In the genomic region with DNA sequence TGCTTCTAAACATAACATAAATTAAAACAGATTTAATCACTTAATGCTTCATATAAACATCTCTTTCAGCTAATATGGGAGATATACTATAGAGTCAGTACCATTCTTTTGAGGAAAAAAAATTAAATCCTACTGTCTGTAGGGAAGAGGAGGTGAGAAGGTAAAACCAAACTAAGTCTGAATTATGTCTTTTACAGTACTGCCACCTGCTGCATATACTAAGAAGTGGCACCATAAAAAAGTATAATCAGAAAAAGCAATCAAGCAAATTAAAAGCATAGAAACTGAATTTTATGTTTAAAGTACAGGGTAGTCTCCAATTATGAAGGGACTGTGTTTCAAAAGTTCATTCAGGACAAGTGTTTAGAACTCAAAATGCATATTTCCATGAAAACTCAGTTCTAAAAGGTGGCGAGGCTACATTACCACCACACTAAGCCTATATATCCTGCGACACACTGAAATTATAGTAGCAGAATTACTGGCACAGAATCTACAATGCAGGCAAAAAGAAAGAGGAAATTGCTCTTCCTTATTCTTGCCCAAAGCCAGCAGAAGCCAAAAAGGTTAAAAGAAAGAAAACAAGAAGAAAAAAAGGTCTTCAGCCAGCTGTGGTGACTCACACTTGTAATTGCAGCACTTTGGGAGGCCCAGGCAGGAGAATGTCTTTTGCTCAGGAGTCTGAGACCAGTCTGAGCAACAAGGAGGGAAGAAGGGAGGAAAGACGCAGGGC, we compare ENCODE assay signal across 8 cellular contexts. TPM values are rescaled to one million over a fixed set of nuclear protein-coding genes. Genes with fewer than 3 reads are reported as not detected.
DNase-seq lines count a peak whose midpoint lies in the region; ATAC-seq and TF ChIP-seq lines count a peak whose summit lies in the region.

No MANE protein-coding gene starts in this region.

- intact Hi-C loops in aorta (cut with DNase I): loop anchor here (2.0 to 10.0 kb wide), 4 partner anchors 115 to 328 kb away; no protein-coding TSS in a partner anchor

- no peak overlapping the region for H3K9ac ChIP-seq in endodermal cell (ENCODE audit: extremely low read depth, low read length, poor library complexity, severe bottlenecking)

- H3K27me3 ChIP-seq in GM23338 (ENCODE audit: insufficient read depth) (no peaks in the 10 kb centered on the region), endodermal cell (ENCODE audit: control insufficient read depth, insufficient read depth, low read length, poor library complexity, severe bottlenecking) (no peaks in the 10 kb centered on the region), aorta (ENCODE audit: control insufficient read depth in 1 of 2, insufficient read depth in 2 of 2, low read length in 1 of 2) (no peaks in the 10 kb centered on the region)

- no peak overlapping the region for H2AFZ ChIP-seq in GM23338

- peaks cover 21% of the 10 kb centered on the region for H3K9me3 Mint-ChIP-seq in GM23338
- H3K9me3 Mint-ChIP-seq in endodermal cell: peaks cover 16% of the 10 kb centered on the region
- H3K9me3 Mint-ChIP-seq in nephron: peaks cover 7% of the 10 kb centered on the region

- no peak overlapping the region for H3K27ac ChIP-seq in GM23338 (ENCODE audit: low read depth)
- H3K27ac ChIP-seq in endodermal cell (ENCODE audit: low read depth, low read length): no peak overlapping the region
- H3K27ac ChIP-seq in aorta (ENCODE audit: low read depth in 1 of 2, low read length in 2 of 2): no peak overlapping the region

- H3K36me3 ChIP-seq in GM23338 (ENCODE audit: insufficient read depth) (peaks cover 50% of the 10 kb centered on the region), endodermal cell (ENCODE audit: control insufficient read depth, insufficient read depth, low read length) (peaks cover 79% of the 10 kb centered on the region), aorta (ENCODE audit: control insufficient read depth in 1 of 2, insufficient read depth in 2 of 2, low read length in 1 of 2) (peaks cover 0 to 2% of the 10 kb centered on the region in 2 donors)

- H3K36me3 Mint-ChIP-seq in GM23338 (ENCODE audit: low read depth) (peaks cover 75% of the 10 kb centered on the region), endodermal cell (ENCODE audit: low read depth) (peaks cover 63% of the 10 kb centered on the region), nephron (ENCODE audit: low read depth) (peaks cover 61% of the 10 kb centered on the region)

- no peaks in the 10 kb centered on the region for H3K4me1 Mint-ChIP-seq in GM23338
- no peaks in the 10 kb centered on the region for H3K4me1 Mint-ChIP-seq in endodermal cell
- H3K4me1 Mint-ChIP-seq in nephron: no peaks in the 10 kb centered on the region

- DNase-seq in CD1c-positive myeloid dendritic cell (ENCODE audit: extremely low spot score) (peak; percentile 58), GM23338 (ENCODE audit: low spot score) (peak; percentile 45), OCI-M1 (lab: John Stamatoyannopoulos, UW) (peak; percentile 65), endodermal cell (no peak), iPS-NIHi7 (ENCODE audit: extremely low spot score) (no peak), aorta (no peak)

- H3K4me2 ChIP-seq in GM23338: no peak overlapping the region

- H3K4me1 ChIP-seq in GM23338 (ENCODE audit: insufficient read depth): no peaks in the 10 kb centered on the region
- no peaks in the 10 kb centered on the region for H3K4me1 ChIP-seq in endodermal cell (ENCODE audit: control insufficient read depth, insufficient read depth, low read length)
- no peaks in the 10 kb centered on the region for H3K4me1 ChIP-seq in aorta (ENCODE audit: control insufficient read depth in 1 of 2, insufficient read depth in 2 of 2, low read length in 2 of 2)

- no peak overlapping the region for H3K4me3 ChIP-seq in GM23338
- no peak overlapping the region for H3K4me3 ChIP-seq in endodermal cell (ENCODE audit: low read length)
- H3K4me3 ChIP-seq in aorta (ENCODE audit: low read length in 2 of 2): no peak overlapping the region

- WGBS in endodermal cell (ENCODE audit: insufficient coverage in 1 of 2, insufficient read length in 1 of 2), 2 experiments: 96 to 100% methylated on average over 2 of the region's 3 CpGs
- 93 to 94% methylated on average over 3 of the region's 3 CpGs for WGBS in aorta, 2 donors

- H3K4me3 Mint-ChIP-seq in GM23338: no peak overlapping the region
- H3K4me3 Mint-ChIP-seq in endodermal cell: no peak overlapping the region
- no peak overlapping the region for H3K4me3 Mint-ChIP-seq in nephron

- TF ChIP-seq CTCF in GM23338 (conservative IDR thresholded peaks at IDR 0.05; ENCODE audit: low read depth in 2 of 2) (peak; percentile 52 to 69), endodermal cell (conservative IDR thresholded peaks at IDR 0.05) (peak; percentile 80), nephron (IDR thresholded peaks at IDR 0.05; ENCODE audit: unreplicated experiment in 3 of 3) (peak; percentile 54 to 78 (median 62))

- no peaks in the 10 kb centered on the region; the same call in 1 of the 2 replicates for H3F3A ChIP-seq in GM23338 (replicated peaks; ENCODE audit: low read depth)

- H4K20me1 ChIP-seq in GM23338 (replicated peaks; ENCODE audit: insufficient read depth): 0 out of 2 replicates have a peak, but pooled peaks cover 3% of the 10 kb centered on the region

- ATAC-seq in GM23338 (no peak), aorta (ENCODE audit: low FRiP score) (no peak), HG02973 (IDR thresholded peaks at IDR 0.05; ENCODE audit: unreplicated experiment) (no peak)

- H3K9me3 ChIP-seq in endodermal cell (ENCODE audit: control insufficient read depth, low read length) (peaks cover 20% of the 10 kb centered on the region), aorta (ENCODE audit: control insufficient read depth, low read length) (no peaks in the 10 kb centered on the region)

- H3K27me3 Mint-ChIP-seq in GM23338 (ENCODE audit: insufficient read depth, low read depth, poor library complexity) (no peaks in the 10 kb centered on the region), endodermal cell (ENCODE audit: insufficient read depth) (no peaks in the 10 kb centered on the region), nephron (ENCODE audit: low read depth) (no peaks in the 10 kb centered on the region)

- H3K9me2 ChIP-seq in GM23338 (ENCODE audit: insufficient read depth): no peaks in the 10 kb centered on the region

- H3K27ac Mint-ChIP-seq in GM23338: no peak overlapping the region
- no peak overlapping the region for H3K27ac Mint-ChIP-seq in endodermal cell
- no peak overlapping the region for H3K27ac Mint-ChIP-seq in nephron

- H3K79me2 ChIP-seq in GM23338 (replicated peaks; ENCODE audit: insufficient read depth): peaks cover 4% of the 10 kb centered on the region

TF ChIP-seq in GM23338, 12 proteins besides CTCF, POLR2A, EP300 and RAD21:
- TF ChIP-seq STAT1 (IDR thresholded peaks at IDR 0.05; ENCODE audit: unreplicated experiment) (no peak), NANOG (IDR thresholded peaks at IDR 0.05; ENCODE audit: borderline replicate concordance) (no peak)

RNA-seq across cellular contexts. Expression of gene NSL1, which starts 9.0 kb away (rescaled TPM):
- total RNA-seq in GM23338 (2014; rRNA removed; shearing (Covaris generic)): 61.0 and 96.8 TPM in 2 replicates
- polyA plus RNA-seq in GM23338 (2016; fragmentation: Nextera tagmentation; extraction: Ambion mirVana) (93.5 and 102 TPM in 2 replicates), aorta (10 to 100 TPM; 17.7 to 29.2 TPM)
- total RNA-seq in endodermal cell (10 to 100 TPM; 47.6 to 57.7 TPM), aorta (10 to 100 TPM; 26.3 to 30.5 TPM)
- 31.9 TPM for polyA plus RNA-seq in endodermal cell (2013, experiment 1 of 2)
- polyA plus RNA-seq in endodermal cell (2013, experiment 2 of 2): 31.2 TPM

RNA-seq across cellular contexts. Expression of gene TATDN3, which starts 9.1 kb away (rescaled TPM):
- 10.9 and 23.7 TPM in 2 replicates for total RNA-seq in GM23338 (2014; rRNA removed; shearing (Covaris generic))
- 17.9 and 24.2 TPM in 2 replicates for polyA plus RNA-seq in GM23338 (2016; fragmentation: Nextera tagmentation; extraction: Ambion mirVana)
- 10 to 100 TPM; 14.9 to 26.3 TPM for total RNA-seq in endodermal cell
- polyA plus RNA-seq in endodermal cell (2013, experiment 1 of 2): 15.0 TPM
- 17.7 TPM for polyA plus RNA-seq in endodermal cell (2013, experiment 2 of 2)
- 10 to 100 TPM; 10.9 to 11.4 TPM for total RNA-seq in aorta
- 10 to 100 TPM; 10.1 to 27.0 TPM for polyA plus RNA-seq in aorta

Comparison
In these comparisons a context has a peak if more than half of its experiments do, and no peak if none do; other contexts are left out.
1. DNase-seq: peak in CD1c-positive myeloid dendritic cell (single experiment), GM23338 (single experiment) and OCI-M1 (single experiment); none in endodermal cell (single experiment), iPS-NIHi7 (single experiment) and aorta (0 of 2).
2. Peak in every context shown above with its lines, with median percentiles within 50 percentile points of each other: CTCF ChIP-seq.